In genomic region chr6:148566664-148567350, GRCh38 we compare ENCODE assay signal across 15 cellular contexts.
DNase-seq lines count a peak whose midpoint lies in the region; ATAC-seq, FAIRE-seq and TF ChIP-seq lines count a peak whose summit lies in the region.
"Had no signal": no experiment of that assay in that cellular context is flagged by ENCODE, and none has a peak within 500 bp of the region (broad histone marks: within the 10 kb centered on the region; RNA-seq: fewer than 3 reads in every experiment).

No MANE protein-coding gene starts in this region.

- ATAC-seq in SK-N-SH treated with all-trans-retinoic acid at 6 μM for 48 hours: no peak
- ATAC-seq in HCT116: no peak
- no peak for ATAC-seq in PC-3

- H3K4me3 ChIP-seq in SK-N-SH (ENCODE audit: low read depth in 2 of 2, low read length in 1 of 2) (0 out of 4 replicates have a peak overlapping the region, but pooled peaks of 1 of the 2 experiments have one; percentile 16), HCT116 (replicated peaks in 1 of 2; ENCODE audit: low read depth in 1 of 2, low read length in 2 of 2) (no peak overlapping the region), PC-3 (ENCODE audit: low read length) (no peak overlapping the region), osteoblast (ENCODE audit: insufficient read depth, low read length) (peak overlapping the region; percentile 64)

- H3K4me1 ChIP-seq in SK-N-SH (ENCODE audit: control insufficient read depth in 1 of 2, insufficient read depth in 2 of 2, low read depth in 1 of 2, low read length in 1 of 2): no peaks in the 10 kb centered on the region
- H3K4me1 ChIP-seq in HCT116 (ENCODE audit: control insufficient read depth in 1 of 2, insufficient read depth in 2 of 2, low read length in 2 of 2): peaks cover 0 to 7% of the 10 kb centered on the region in 2 experiments; a peak in 2 of 4 replicates
- peaks cover 19% of the 10 kb centered on the region for H3K4me1 ChIP-seq in PC-3 (ENCODE audit: insufficient read depth, low read length)
- H3K4me1 ChIP-seq in osteoblast (ENCODE audit: insufficient read depth, low read length): peaks cover 27% of the 10 kb centered on the region

- no peaks in the 10 kb centered on the region for H3K27me3 ChIP-seq in SK-N-SH (ENCODE audit: insufficient read depth)
- no peaks in the 10 kb centered on the region for H3K27me3 ChIP-seq in HCT116 (ENCODE audit: insufficient read depth, low read length)
- no peaks in the 10 kb centered on the region for H3K27me3 ChIP-seq in PC-3 (ENCODE audit: low read length)
- H3K27me3 ChIP-seq in osteoblast (ENCODE audit: insufficient read depth, low read length): no peaks in the 10 kb centered on the region

- H2AFZ ChIP-seq in SK-N-SH (ENCODE audit: low read depth): peak overlapping the region; percentile 87
- H2AFZ ChIP-seq in HCT116 (ENCODE audit: low read depth, low read length, poor library complexity, severe bottlenecking): no peak overlapping the region
- H2AFZ ChIP-seq in PC-3 (ENCODE audit: low read length): no peak overlapping the region; the same call in 1 of the 2 replicates
- H2AFZ ChIP-seq in osteoblast (ENCODE audit: low read length): peak overlapping the region; percentile 58

- no peak for FAIRE-seq in frontal cortex (lab: Jason Lieb, UNC)
- FAIRE-seq: A204.1, endometrium, GM19239 had no signal

- H3K4me2 ChIP-seq in SK-N-SH (peak overlapping the region; percentile 48), HCT116 (ENCODE audit: low read length) (peak overlapping the region; percentile 32; the same call in 1 of the 2 replicates), PC-3 (ENCODE audit: low read length) (peak overlapping the region; percentile 56; the same call in 1 of the 2 replicates), osteoblast (ENCODE audit: insufficient read depth, low read length) (peak overlapping the region; percentile 92)

- POLR2A ChIA-PET in SK-N-SH (lab: Yijun Ruan, JAX): no interaction called here
- POLR2A ChIA-PET in HCT116 (lab: Charles Lee): no interaction called here
- POLR2A ChIA-PET in PC-3 (lab: Charles Lee; ENCODE audit: unreplicated experiment): no interaction called here

- WGBS in SK-N-SH (ENCODE audit: low lambda C conversion rate): 22% methylated on average over 3 of the region's 3 CpGs

- H3F3A ChIP-seq in SK-N-SH (replicated peaks; ENCODE audit: insufficient read depth): peaks cover 13% of the 10 kb centered on the region
- no peaks in the 10 kb centered on the region for H3F3A ChIP-seq in PC-3 (ENCODE audit: low read length, unreplicated experiment)

- DNase-seq in SK-N-SH (no peak), HCT116 (ENCODE audit: low read depth, low spot score) (no peak), PC-3 (no peak), osteoblast (ENCODE audit: insufficient read length, low spot score, missing footprints) (no peak), T1000 (lab: John Stamatoyannopoulos, UW) (no peak), frontal cortex (ENCODE audit: low spot score in 2 of 2) (no peak), GM03348 (ENCODE audit: low spot score) (no peak)
- DNase-seq: activated CD4-positive, alpha-beta T cell treated with anti-CD3 and anti-CD28 coated beads, Interleukin-2, amount 50 U/mL, for 4 hours; DND-41; NCI-H69; stimulated activated CD4-positive, alpha-beta T cell treated with anti-CD3 and anti-CD28 coated beads, Interleukin-1b, Interleukin-23, amount 100 ng/mL, for 48 hours had no signal

- CTCF ChIA-PET in SK-N-SH (lab: Yijun Ruan, JAX) (no interaction called here), HCT116 (lab: Charles Lee) (no interaction called here), PC-3 (lab: Charles Lee) (no interaction called here)

- no peak for TF ChIP-seq CTCF in SK-N-SH (IDR thresholded peaks at IDR 0.05)
- no peak for TF ChIP-seq CTCF in HCT116 (IDR thresholded peaks at IDR 0.05 in 2 of 3, conservative IDR thresholded peaks at IDR 0.05 in 1 of 3; ENCODE audit: borderline replicate concordance in 1 of 3, insufficient read depth in 1 of 3, low read depth in 2 of 3, low read length in 2 of 3)
- no peak for TF ChIP-seq CTCF in PC-3 (conservative IDR thresholded peaks at IDR 0.05; ENCODE audit: low read depth, low read length)
- TF ChIP-seq CTCF in osteoblast (IDR thresholded peaks at IDR 0.05; ENCODE audit: extremely low read depth, low read depth, low read length): no peak

- H3K79me2 ChIP-seq in SK-N-SH (ENCODE audit: insufficient read depth) (no peaks in the 10 kb centered on the region), HCT116 (ENCODE audit: insufficient read depth, low read length) (no peaks in the 10 kb centered on the region), PC-3 (ENCODE audit: low read length) (no peaks in the 10 kb centered on the region), osteoblast (ENCODE audit: insufficient read depth, low read length) (no peaks in the 10 kb centered on the region)

- H4K20me1 ChIP-seq in SK-N-SH (ENCODE audit: insufficient read depth) (no peaks in the 10 kb centered on the region), HCT116 (ENCODE audit: insufficient read depth) (no peaks in the 10 kb centered on the region), PC-3 (ENCODE audit: low read length) (no peaks in the 10 kb centered on the region), osteoblast (ENCODE audit: insufficient read depth, low read length) (no peaks in the 10 kb centered on the region)

- no peaks in the 10 kb centered on the region for H3K9me2 ChIP-seq in SK-N-SH
- H3K9me2 ChIP-seq in HCT116 (ENCODE audit: insufficient read depth): no peaks in the 10 kb centered on the region
- H3K9me2 ChIP-seq in PC-3 (replicated peaks; ENCODE audit: low read length): no peaks in the 10 kb centered on the region

- TF ChIP-seq RAD21 in SK-N-SH (IDR thresholded peaks at IDR 0.05; ENCODE audit: low read length) (no peak), HCT116 (IDR thresholded peaks at IDR 0.05; ENCODE audit: low read depth) (no peak)

- H3K9me3 ChIP-seq in SK-N-SH: no peaks in the 10 kb centered on the region
- no peaks in the 10 kb centered on the region for H3K9me3 ChIP-seq in HCT116 (ENCODE audit: control insufficient read depth in 1 of 2, insufficient read depth in 1 of 2, low read depth in 1 of 2, low read length in 2 of 2)
- no peaks in the 10 kb centered on the region for H3K9me3 ChIP-seq in PC-3 (ENCODE audit: low read length)
- no peaks in the 10 kb centered on the region for H3K9me3 ChIP-seq in osteoblast (ENCODE audit: low read depth, low read length)

- H3K27ac ChIP-seq in SK-N-SH (ENCODE audit: low read depth in 2 of 2, low read length in 1 of 2) (peak overlapping the region in 1 of 2 experiments; percentile 66; a peak in 2 of 4 replicates), HCT116 (ENCODE audit: low read depth, low read length) (no peak overlapping the region), PC-3 (ENCODE audit: low read length) (peak overlapping the region; percentile 72), osteoblast (ENCODE audit: low read depth, low read length) (peak overlapping the region; percentile 84)

- H3K36me3 ChIP-seq in SK-N-SH (replicated peaks in 1 of 2; ENCODE audit: control insufficient read depth in 1 of 2, insufficient read depth in 2 of 2, low read length in 1 of 2) (no peaks in the 10 kb centered on the region), HCT116 (ENCODE audit: control insufficient read depth in 1 of 2, insufficient read depth in 2 of 2, low read length in 2 of 2) (no peaks in the 10 kb centered on the region), PC-3 (ENCODE audit: low read depth, low read length) (no peaks in the 10 kb centered on the region), osteoblast (ENCODE audit: insufficient read depth, low read length) (no peaks in the 10 kb centered on the region)

- BruUV-seq in HCT116 (replicated peaks; lab: Mats Ljungman, UMichigan): no TSS peak
- BruUV-seq in PC-3 (replicated peaks; lab: Mats Ljungman, UMichigan): no TSS peak

- RAD21 ChIA-PET in HCT116 (lab: Charles Lee; ENCODE audit: low non-redundant PET in 1 of 2, low total read pairs in 2 of 2, uncharacterized antibody in 2 of 2, unreplicated experiment in 2 of 2): no interaction called here

- intact Hi-C loops in HCT116 (cut with micrococcal nuclease) (no loop called here), PC-3 (cut with micrococcal nuclease) (loop anchor here (5.0 kb wide), 1 partner anchor 40 kb away; no protein-coding TSS in a partner anchor)

- TF ChIP-seq EP300 in SK-N-SH (IDR thresholded peaks at IDR 0.05; ENCODE audit: borderline replicate concordance in 1 of 2, low read depth in 1 of 2, low read length in 1 of 2): no peak

- TF ChIP-seq POLR2A in HCT116 (IDR thresholded peaks at IDR 0.05; ENCODE audit: borderline replicate concordance, extremely low read depth, insufficient read depth, insufficient read length): no peak

- no peak overlapping the region for H3K9ac ChIP-seq in SK-N-SH
- H3K9ac ChIP-seq in HCT116 (ENCODE audit: low read length): no peak overlapping the region
- H3K9ac ChIP-seq in PC-3 (ENCODE audit: low read length): no peak overlapping the region

TF ChIP-seq in SK-N-SH, 30 proteins besides CTCF, POLR2A, EP300 and RAD21 (continues in another document):
- no peak for TF ChIP-seq ELF1 (IDR thresholded peaks at IDR 0.05)
- no peak for TF ChIP-seq YY1 (IDR thresholded peaks at IDR 0.05; ENCODE audit: low read depth)

TF ChIP-seq in SK-N-SH treated with all-trans-retinoic acid at 6 μM for 48 hours, 23 proteins besides CTCF, POLR2A, EP300 and RAD21 (continues in another document):
- no peak for TF ChIP-seq ZNF70 (CRISPR knock-in tag; IDR thresholded peaks at IDR 0.05)
- no peak for TF ChIP-seq SNAI2 (CRISPR knock-in tag; IDR thresholded peaks at IDR 0.05)

TF ChIP-seq in HCT116, 20 proteins besides CTCF, POLR2A, EP300 and RAD21 (continues in another document):
- TF ChIP-seq EGR1 (IDR thresholded peaks at IDR 0.05; ENCODE audit: low read depth) (no peak), EZH2phosphoT487 (IDR thresholded peaks at IDR 0.05; ENCODE audit: borderline replicate concordance) (no peak), ZBTB33 (IDR thresholded peaks at IDR 0.05; ENCODE audit: extremely low read depth, insufficient replicate concordance, low read length) (no peak), SP1 (IDR thresholded peaks at IDR 0.05; ENCODE audit: low read depth) (no peak), TCF7L2 (IDR thresholded peaks at IDR 0.05; ENCODE audit: borderline replicate concordance, extremely low read depth, insufficient read depth, insufficient read length) (no peak), CBX3 (IDR thresholded peaks at IDR 0.05; ENCODE audit: low read depth) (no peak)

Comparison
In these comparisons a context has a peak if more than half of its experiments do, and no peak if none do; other contexts are left out.
1. H2AFZ ChIP-seq: peak in SK-N-SH (single experiment) and osteoblast (single experiment); none in HCT116 (single experiment) and PC-3 (single experiment).
2. H3K4me2 ChIP-seq: peak in every context shown above with its lines; median percentile 92 in osteoblast; 56 in PC-3; 48 in SK-N-SH; 32 in HCT116.